ENCODE assay signal across 1 cellular context in genomic region chr21:37028579-37028978, GRCh38.
TF ChIP-seq lines count a peak whose summit lies in the region.

No MANE protein-coding gene starts in this region.

TF ChIP-seq in K562, 482 proteins besides CTCF, POLR2A, EP300 and RAD21:
- TF ChIP-seq KAT8 (IDR thresholded peaks at IDR 0.05; ENCODE audit: low read depth) (no peak), ETS2 (tag; IDR thresholded peaks at IDR 0.05; ENCODE audit: borderline replicate concordance, poor library complexity, severe bottlenecking) (no peak), ZNF316 (IDR thresholded peaks at IDR 0.05) (peak; percentile 34; the same call in 1 of the 2 replicates)
